ENCODE assay signal across 19 cellular contexts in the genomic region with DNA sequence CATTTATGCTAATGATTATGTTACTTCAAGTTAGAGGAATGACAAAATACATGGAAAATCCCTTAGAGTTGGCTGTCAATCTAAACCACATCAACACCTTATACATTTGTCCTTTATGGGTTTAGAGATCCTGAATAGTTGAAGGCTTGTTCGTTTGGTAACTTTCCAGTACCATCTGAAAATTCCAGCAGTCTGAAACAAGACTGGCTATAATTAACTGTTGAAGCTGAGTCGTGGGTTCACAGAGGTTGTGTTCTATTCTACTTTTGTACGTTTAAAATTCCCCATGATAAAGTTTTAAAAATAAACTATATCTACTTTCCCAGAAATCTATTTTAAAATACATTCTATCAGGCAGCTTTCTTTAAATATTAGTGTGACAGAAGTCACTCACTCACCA.
"Had no signal": no experiment of that assay in that cellular context is flagged by ENCODE, and none has a peak within 500 bp of the region (broad histone marks: within the 10 kb centered on the region; RNA-seq: fewer than 3 reads in every experiment).

No MANE protein-coding gene starts in this region.

- H3K4me1 ChIP-seq: breast epithelium, stomach, tibial nerve had no signal

- DNase-seq: activated CD4-positive, alpha-beta memory T cell treated with anti-CD3 and anti-CD28 coated beads, Interleukin-2, amount 10 ng/mL, durations not matched to agents 7 days and 5 days; activated CD4-positive, alpha-beta T cell treated with anti-CD3 and anti-CD28 coated beads, Interleukin-2, amount 10 ng/mL, durations not matched to agents 24 days and 14 days; activated CD4-positive, CD25-positive, alpha-beta regulatory T cell; activated effector memory CD4-positive, alpha-beta T cell treated with anti-CD3 and anti-CD28 coated beads, Interleukin-2, amount 50 U/mL, for 16 hours; activated naive CD4-positive, alpha-beta T cell treated with anti-CD3 and anti-CD28 coated beads, Interleukin-2, amount 50 U/mL, for 16 hours; activated naive CD8-positive, alpha-beta T cell treated with anti-CD3 and anti-CD28 coated beads, Interleukin-2, amount 50 U/mL, for 24 hours; aorta; cerebellar nuclear complex; natural killer cell; retina; stomach; T-helper 17 cell had no signal

- H3K36me3 ChIP-seq: breast epithelium, stomach, suprapubic skin, tibial nerve had no signal

- H3K4me3 Mint-ChIP-seq: activated CD4-positive, alpha-beta memory T cell treated with anti-CD3 and anti-CD28 coated beads, Interleukin-2, amount 10 ng/mL, durations not matched to agents 7 days and 5 days; activated CD4-positive, alpha-beta T cell treated with anti-CD3 and anti-CD28 coated beads, Interleukin-2, amount 10 ng/mL, durations not matched to agents 24 days and 14 days; activated naive CD8-positive, alpha-beta T cell treated with anti-CD3 and anti-CD28 coated beads, Interleukin-2, amount 50 U/mL, for 24 hours; natural killer cell; stimulated activated memory B cell treated with anti-CD40 and anti-IgM and Interleukin-4, amounts not matched to agents 10 μg/mL and 1 μg/mL and 100 μg/mL, for 72 hours; T-helper 17 cell had no signal

- H3K27ac ChIP-seq: breast epithelium, epithelial cell of prostate, stomach, suprapubic skin, tibial nerve had no signal

- H3K27me3 ChIP-seq: breast epithelium, stomach, suprapubic skin, tibial nerve had no signal

- H3K27me3 Mint-ChIP-seq: activated naive CD8-positive, alpha-beta T cell treated with anti-CD3 and anti-CD28 coated beads, Interleukin-2, amount 50 U/mL, for 24 hours; progenitor cell of endocrine pancreas; T-helper 17 cell had no signal

- ATAC-seq: activated naive CD8-positive, alpha-beta T cell treated with anti-CD3 and anti-CD28 coated beads, Interleukin-2, amount 50 U/mL, for 24 hours; natural killer cell; stimulated activated memory B cell treated with anti-CD40 and anti-IgM and Interleukin-4, amounts not matched to agents 10 μg/mL and 1 μg/mL and 100 μg/mL, for 72 hours; T-helper 17 cell had no signal

- H3K36me3 Mint-ChIP-seq: natural killer cell; stimulated activated memory B cell treated with anti-CD40 and anti-IgM and Interleukin-4, amounts not matched to agents 10 μg/mL and 1 μg/mL and 100 μg/mL, for 72 hours had no signal

- H3K9me3 Mint-ChIP-seq: activated CD4-positive, alpha-beta memory T cell treated with anti-CD3 and anti-CD28 coated beads, Interleukin-2, amount 10 ng/mL, durations not matched to agents 7 days and 5 days; activated CD4-positive, alpha-beta T cell treated with anti-CD3 and anti-CD28 coated beads, Interleukin-2, amount 10 ng/mL, durations not matched to agents 24 days and 14 days; activated naive CD8-positive, alpha-beta T cell treated with anti-CD3 and anti-CD28 coated beads, Interleukin-2, amount 50 U/mL, for 24 hours; natural killer cell; stimulated activated memory B cell treated with anti-CD40 and anti-IgM and Interleukin-4, amounts not matched to agents 10 μg/mL and 1 μg/mL and 100 μg/mL, for 72 hours had no signal

- H3K27ac Mint-ChIP-seq: activated CD4-positive, alpha-beta memory T cell treated with anti-CD3 and anti-CD28 coated beads, Interleukin-2, amount 10 ng/mL, durations not matched to agents 7 days and 5 days; activated CD4-positive, alpha-beta T cell treated with anti-CD3 and anti-CD28 coated beads, Interleukin-2, amount 10 ng/mL, durations not matched to agents 24 days and 14 days; activated naive CD8-positive, alpha-beta T cell treated with anti-CD3 and anti-CD28 coated beads, Interleukin-2, amount 50 U/mL, for 24 hours; natural killer cell; progenitor cell of endocrine pancreas; stimulated activated memory B cell treated with anti-CD40 and anti-IgM and Interleukin-4, amounts not matched to agents 10 μg/mL and 1 μg/mL and 100 μg/mL, for 72 hours had no signal

- H3K4me1 Mint-ChIP-seq: stimulated activated memory B cell treated with anti-CD40 and anti-IgM and Interleukin-4, amounts not matched to agents 10 μg/mL and 1 μg/mL and 100 μg/mL, for 72 hours had no signal

- H3K9me3 ChIP-seq: breast epithelium, stomach, suprapubic skin, tibial nerve had no signal

- H3K4me3 ChIP-seq: breast epithelium, lung, stomach, suprapubic skin, tibial nerve had no signal
